15 cellular contexts compared by ENCODE assay signal in the genomic region with DNA sequence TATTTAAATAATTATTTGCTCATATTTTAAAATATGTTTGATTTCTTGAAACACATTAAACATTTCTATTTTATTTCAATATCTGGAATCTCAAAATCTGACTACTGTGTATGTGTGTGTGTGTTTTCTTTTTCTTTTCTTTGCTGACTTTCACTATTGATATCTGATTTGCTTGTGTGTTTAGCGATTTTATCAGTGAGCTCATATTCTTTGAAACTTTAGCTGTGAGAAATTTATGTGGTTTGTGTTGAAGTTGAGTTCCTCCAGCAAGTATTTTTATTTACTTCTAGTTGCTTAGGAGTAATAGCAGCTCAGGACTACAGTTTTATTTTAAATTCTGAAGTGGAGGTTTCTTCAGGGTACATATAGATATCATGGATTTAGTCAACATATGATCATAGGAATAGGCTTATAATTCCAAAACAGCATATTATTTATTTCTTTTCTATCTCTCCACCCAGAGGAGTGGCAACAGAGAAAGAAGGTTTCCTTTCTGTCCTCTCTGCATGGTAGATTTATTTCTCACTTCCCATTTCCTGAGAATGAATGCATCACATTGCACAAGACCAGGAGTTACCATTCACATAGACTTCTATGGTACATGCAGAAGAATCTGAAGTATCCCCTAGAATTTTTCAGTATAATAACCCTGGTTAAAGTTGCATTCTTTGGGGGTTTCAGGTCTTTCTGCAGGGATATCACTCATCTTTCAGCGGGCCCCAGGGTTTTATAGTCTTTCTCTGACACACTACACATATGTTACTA.
DNase-seq lines count a peak whose midpoint lies in the region; ATAC-seq and TF ChIP-seq lines count a peak whose summit lies in the region.
"Had no signal": no experiment of that assay in that cellular context is flagged by ENCODE, and none has a peak within 500 bp of the region (broad histone marks: within the 10 kb centered on the region; RNA-seq: fewer than 3 reads in every experiment).

No MANE protein-coding gene starts in this region.

- CTCF ChIA-PET in T-cell (lab: Charles Lee), result no interaction called here

- no peaks in the 10 kb centered on the region for H3K27me3 ChIP-seq in adipocyte (replicated peaks; ENCODE audit: control insufficient read depth, insufficient read depth, low read length)
- no peaks in the 10 kb centered on the region for H3K27me3 ChIP-seq in gastrocnemius medialis
- H3K27me3 ChIP-seq in upper lobe of left lung, result no peaks in the 10 kb centered on the region

- H3K4me3 ChIP-seq in GM12865 (ENCODE audit: low read depth, low read length), result no peak overlapping the region
- no peak overlapping the region for H3K4me3 ChIP-seq in adipocyte (ENCODE audit: low read length)
- no peak overlapping the region for H3K4me3 ChIP-seq in gastrocnemius medialis
- no peak overlapping the region for H3K4me3 ChIP-seq in upper lobe of left lung

- H3K27ac ChIP-seq in gastrocnemius medialis (no peak overlapping the region), upper lobe of left lung (no peak overlapping the region)

- no peaks in the 10 kb centered on the region for H3K36me3 Mint-ChIP-seq in T-cell

- no peak for TF ChIP-seq CTCF in GM12865 (IDR thresholded peaks at IDR 0.05; ENCODE audit: insufficient read depth, low read depth, low read length, missing control alignments)
- TF ChIP-seq CTCF in gastrocnemius medialis (IDR thresholded peaks at IDR 0.05 in 4 of 5, conservative IDR thresholded peaks at IDR 0.05 in 1 of 5), result no peak
- no peak for TF ChIP-seq CTCF in upper lobe of left lung (IDR thresholded peaks at IDR 0.05)

- WGBS in upper lobe of left lung, 2 donors, result 79 to 88% methylated on average over 2 of the region's 2 CpGs

- H3K4me1 ChIP-seq in adipocyte (ENCODE audit: control insufficient read depth, insufficient read depth, low read length), result peaks cover 4% of the 10 kb centered on the region
- no peaks in the 10 kb centered on the region for H3K4me1 ChIP-seq in gastrocnemius medialis
- H3K4me1 ChIP-seq in upper lobe of left lung, result no peaks in the 10 kb centered on the region

- intact Hi-C loops in gastrocnemius medialis (cut with DNase I; ENCODE audit: low total_unique reads), result no loop called here

- POLR2A ChIA-PET in T-cell (lab: Charles Lee), result no interaction called here

- TF ChIP-seq POLR2A in gastrocnemius medialis (IDR thresholded peaks at IDR 0.05), result no peak
- no peak for TF ChIP-seq POLR2A in upper lobe of left lung (IDR thresholded peaks at IDR 0.05)

- H3K9ac ChIP-seq in adipocyte (ENCODE audit: low read length), result no peak overlapping the region

- DNase-seq in GM12865 (ENCODE audit: low read depth) (peak; percentile 12), adipocyte (ENCODE audit: low read depth) (peak; percentile 24), gastrocnemius medialis (no peak), T-cell (no peak), upper lobe of left lung (no peak)
- DNase-seq: activated CD4-positive, alpha-beta T cell treated with anti-CD3 and anti-CD28 coated beads, Interleukin-2, amount 10 ng/mL, durations not matched to agents 7 days and 5 days; DMS53; effector CD4-positive, alpha-beta T cell; islet precursor cell; Karpas-422; T-helper 2 cell had no signal

- no peak for TF ChIP-seq EP300 in upper lobe of left lung (IDR thresholded peaks at IDR 0.05)

- no peaks in the 10 kb centered on the region for H3K27me3 Mint-ChIP-seq in T-cell
- H3K27me3 Mint-ChIP-seq: activated CD4-positive, alpha-beta T cell treated with anti-CD3 and anti-CD28 coated beads, Interleukin-2, amount 10 ng/mL, durations not matched to agents 7 days and 5 days had no signal

- peak; percentile 76 for ATAC-seq in GM21515 (IDR thresholded peaks at IDR 0.05; ENCODE audit: unreplicated experiment)
- peak; percentile 60 for ATAC-seq in HG03460 (IDR thresholded peaks at IDR 0.05; ENCODE audit: unreplicated experiment)
- ATAC-seq in gastrocnemius medialis, result no peak
- ATAC-seq in T-cell (replicated peaks in 1 of 4), result no peak
- no peak for ATAC-seq in upper lobe of left lung (ENCODE audit: low FRiP score in 2 of 2)
- no peak for ATAC-seq in HG02970 (IDR thresholded peaks at IDR 0.05; ENCODE audit: low FRiP score, unreplicated experiment)
- ATAC-seq: Panc1 had no signal

- H3K9me3 ChIP-seq in adipocyte (ENCODE audit: control insufficient read depth, low read length) (peaks cover 4% of the 10 kb centered on the region), gastrocnemius medialis (no peaks in the 10 kb centered on the region), upper lobe of left lung (no peaks in the 10 kb centered on the region)

- H3K36me3 ChIP-seq in adipocyte (ENCODE audit: control insufficient read depth, insufficient read depth, low read length, severe bottlenecking), result no peaks in the 10 kb centered on the region
- H3K36me3 ChIP-seq in gastrocnemius medialis, result no peaks in the 10 kb centered on the region
- no peaks in the 10 kb centered on the region for H3K36me3 ChIP-seq in upper lobe of left lung

- no peak overlapping the region for H3K4me3 Mint-ChIP-seq in T-cell
- H3K4me3 Mint-ChIP-seq: activated CD4-positive, alpha-beta T cell treated with anti-CD3 and anti-CD28 coated beads, Interleukin-2, amount 10 ng/mL, durations not matched to agents 7 days and 5 days had no signal

- in situ Hi-C loops in gastrocnemius medialis (cut with MboI; ENCODE audit: low sequenced_read_pairs in 4 of 4), result no loop called here

- no peaks in the 10 kb centered on the region for H3K4me1 Mint-ChIP-seq in T-cell
- H3K4me1 Mint-ChIP-seq: activated CD4-positive, alpha-beta T cell treated with anti-CD3 and anti-CD28 coated beads, Interleukin-2, amount 10 ng/mL, durations not matched to agents 7 days and 5 days had no signal

- peaks cover 0 to 5% (median 0%) of the 10 kb centered on the region in 3 donors for H3K9me3 Mint-ChIP-seq in T-cell
- H3K9me3 Mint-ChIP-seq: activated CD4-positive, alpha-beta T cell treated with anti-CD3 and anti-CD28 coated beads, Interleukin-2, amount 10 ng/mL, durations not matched to agents 7 days and 5 days had no signal

- H3K27ac Mint-ChIP-seq in T-cell, result no peak overlapping the region
- H3K27ac Mint-ChIP-seq: activated CD4-positive, alpha-beta T cell treated with anti-CD3 and anti-CD28 coated beads, Interleukin-2, amount 10 ng/mL, durations not matched to agents 7 days and 5 days had no signal

Comparison
In these comparisons a context has a peak if more than half of its experiments do, and no peak if none do; other contexts are left out.
1. DNase-seq: peak in GM12865 (single experiment) and adipocyte (single experiment); none in gastrocnemius medialis (0 of 2), T-cell (0 of 34) and upper lobe of left lung (0 of 2).
2. ATAC-seq: peak in GM21515 (single experiment) and HG03460 (single experiment); none in gastrocnemius medialis (0 of 2), T-cell (0 of 4), upper lobe of left lung (0 of 2) and HG02970 (single experiment).